ENCODE assay signal across 9 cellular contexts in genomic region chr3:66989860-66990696, GRCh38. TPM values are rescaled to one million over a fixed set of nuclear protein-coding genes. Genes with fewer than 3 reads are reported as not detected.
A peak's percentile ranks its signal among the peaks of the same experiment; 100 is the strongest.
DNase-seq lines count a peak whose midpoint lies in the region; ATAC-seq and TF ChIP-seq lines count a peak whose summit lies in the region.
"Had no signal": no experiment of that assay in that cellular context is flagged by ENCODE, and none has a peak within 500 bp of the region (broad histone marks: within the 10 kb centered on the region; RNA-seq: fewer than 3 reads in every experiment).

No MANE protein-coding gene starts in this region.

- H3K36me3 Mint-ChIP-seq in activated CD4-positive, alpha-beta T cell treated with anti-CD3 and anti-CD28 coated beads for 36 hours (ENCODE audit: low read depth) = no peaks in the 10 kb centered on the region
- H3K36me3 Mint-ChIP-seq in H9 (ENCODE audit: insufficient read depth in 1 of 3, low read depth in 3 of 3) = no peaks in the 10 kb centered on the region; a peak in 3 of 7 replicates

- H3K9me3 ChIP-seq in H9 (ENCODE audit: control insufficient read depth, low read depth, low read length) (no peaks in the 10 kb centered on the region), heart right ventricle (no peaks in the 10 kb centered on the region)
- H3K9me3 ChIP-seq: body of pancreas had no signal

- intact Hi-C loops in activated CD4-positive, alpha-beta T cell treated with anti-CD3 and anti-CD28 coated beads for 36 hours (cut with DNase I, micrococcal nuclease) = no loop called here
- intact Hi-C loops in heart right ventricle (cut with DNase I) = loop anchor here in 3 of 10 donors (1.0 to 5.0 kb wide), 3 partner anchors 47 to 51 kb away; no protein-coding TSS in a partner anchor

- H3K9ac ChIP-seq in H9 (ENCODE audit: extremely low read depth, insufficient read length, low read length) = no peak overlapping the region

- no peaks in the 10 kb centered on the region for H3K79me1 ChIP-seq in H9 (ENCODE audit: insufficient read depth, low read depth, low read length, poor library complexity, severe bottlenecking)

- no peak overlapping the region for H2BK15ac ChIP-seq in H9 (ENCODE audit: low read depth, low read length)

- H3K9me3 Mint-ChIP-seq in activated CD4-positive, alpha-beta T cell treated with anti-CD3 and anti-CD28 coated beads for 36 hours (ENCODE audit: low read depth) = no peaks in the 10 kb centered on the region
- peaks cover 0 to 2% of the 10 kb centered on the region in 2 experiments; a peak in 2 of 5 replicates for H3K9me3 Mint-ChIP-seq in H9

- H2AK5ac ChIP-seq in H9 (ENCODE audit: insufficient read length, low read length) = no peak overlapping the region

- no peaks in the 10 kb centered on the region for H3K79me2 ChIP-seq in H9 (ENCODE audit: insufficient read depth, low read length)

- no peaks in the 10 kb centered on the region for H3K23me2 ChIP-seq in H9 (ENCODE audit: insufficient read length, low read depth, low read length, poor library complexity, severe bottlenecking)

- H3K56ac ChIP-seq in H9 (ENCODE audit: insufficient read length, low read depth, low read length) = no peak overlapping the region

- peaks cover 5% of the 10 kb centered on the region; the same call in 1 of the 2 replicates for H3K4me1 ChIP-seq in H9 (ENCODE audit: insufficient read depth, low read length)
- no peaks in the 10 kb centered on the region for H3K4me1 ChIP-seq in heart right ventricle
- H3K4me1 ChIP-seq: body of pancreas had no signal

- H4K20me1 ChIP-seq in H9 (ENCODE audit: control insufficient read depth, insufficient read depth, insufficient read length) = no peaks in the 10 kb centered on the region

- no peak overlapping the region for H3K4me2 ChIP-seq in H9 (ENCODE audit: insufficient read depth, insufficient read length, low read length)

- H3K4me3 ChIP-seq in heart right ventricle = peak overlapping the region in 1 of 10 donors; percentile 22
- H3K4me3 ChIP-seq: body of pancreas had no signal

- H4K5ac ChIP-seq in H9 (ENCODE audit: insufficient read length, low read depth, low read length) = no peak overlapping the region

- no peak overlapping the region for H2BK120ac ChIP-seq in H9 (ENCODE audit: low read depth, low read length, poor library complexity, severe bottlenecking)

- H3K4me3 Mint-ChIP-seq in activated CD4-positive, alpha-beta T cell treated with anti-CD3 and anti-CD28 coated beads for 36 hours = no peak overlapping the region
- peak overlapping the region in 1 of 2 experiments; percentile 60; a peak in 2 of 5 replicates for H3K4me3 Mint-ChIP-seq in H9

- H4K8ac ChIP-seq in H9 (replicated peaks; ENCODE audit: insufficient read length, low read depth, low read length) = no peak overlapping the region

- H3K18ac ChIP-seq in H9 (ENCODE audit: insufficient read length, low read depth, low read length) = peak overlapping the region; percentile 65

- ATAC-seq in activated CD4-positive, alpha-beta T cell treated with anti-CD3 and anti-CD28 coated beads for 36 hours = peak; percentile 71
- ATAC-seq in heart right ventricle = peak in 2 of 8 donors; percentile 44 to 48
- ATAC-seq: body of pancreas had no signal

- no peak overlapping the region for H3K14ac ChIP-seq in H9 (ENCODE audit: insufficient read depth, low read length)

- no peak overlapping the region for H3K27ac Mint-ChIP-seq in activated CD4-positive, alpha-beta T cell treated with anti-CD3 and anti-CD28 coated beads for 36 hours
- H3K27ac Mint-ChIP-seq in H9 = peak overlapping the region in 2 of 3 experiments; percentile 96 to 97; a peak in 3 of 7 replicates

- no CpG with 5 or more reads among the region's 7 CpGs for WGBS in H9 (ENCODE audit: extremely low coverage, insufficient read length, low lambda C conversion rate)
- WGBS in heart right ventricle, 2 donors = 81 to 84% methylated on average over 7 of the region's 7 CpGs

- no peaks in the 10 kb centered on the region for H3K36me3 ChIP-seq in heart right ventricle

- TF ChIP-seq CTCF in H9 (conservative IDR thresholded peaks at IDR 0.05) = peak; percentile 68
- peak in 8 of 9 donors; percentile 18 to 55 (median 38) for TF ChIP-seq CTCF in heart right ventricle (IDR thresholded peaks at IDR 0.05)

- H2AFZ ChIP-seq in H9 (ENCODE audit: low read length) = no peak overlapping the region

- POLR2A ChIA-PET in activated CD4-positive, alpha-beta T cell treated with anti-CD3 and anti-CD28 coated beads for 36 hours (lab: Charles Lee) = interaction anchor here (0.6 kb wide), 2 partner anchors 1966 to 1982 kb away, joined by 3 read pairs; no protein-coding TSS in a partner anchor

- H4K91ac ChIP-seq in H9 (ENCODE audit: insufficient read length, low read depth, low read length) = no peak overlapping the region

- DNase-seq in activated CD4-positive, alpha-beta T cell treated with anti-CD3 and anti-CD28 coated beads for 36 hours = peak; percentile 15
- DNase-seq in activated CD4-positive, alpha-beta T cell treated with anti-CD3 and anti-CD28 coated beads, Interleukin-2, amount 50 U/mL, for 4 hours = no peak
- DNase-seq in H9 (no peak), M059J (ENCODE audit: low read depth) (peak; percentile 24), heart right ventricle (no peak), activated gamma-delta T cell (lab: John Stamatoyannopoulos, UW) (no peak), NCI-H187 (lab: John Stamatoyannopoulos, UW) (no peak), SKM-1 (lab: John Stamatoyannopoulos, UW; ENCODE audit: unreplicated experiment) (no peak)

- H3K27ac ChIP-seq in H9 (ENCODE audit: insufficient read length, low read depth, low read length) = peak overlapping the region; percentile 99
- no peak overlapping the region for H3K27ac ChIP-seq in heart right ventricle

- no peak overlapping the region for H2BK5ac ChIP-seq in H9 (ENCODE audit: insufficient read length, low read length)

- H2BK20ac ChIP-seq in H9 (ENCODE audit: low read depth, low read length, poor library complexity, severe bottlenecking) = no peak overlapping the region

- H3K23ac ChIP-seq in H9 (ENCODE audit: insufficient read length, low read depth, low read length) = no peak overlapping the region

- H3K27me3 Mint-ChIP-seq in activated CD4-positive, alpha-beta T cell treated with anti-CD3 and anti-CD28 coated beads for 36 hours = peaks cover 10% of the 10 kb centered on the region
- H3K27me3 Mint-ChIP-seq in H9 (ENCODE audit: low read depth) = no peaks in the 10 kb centered on the region

- H3T11ph ChIP-seq in H9 (ENCODE audit: low read length) = no peak overlapping the region

- no peak overlapping the region for H3K4ac ChIP-seq in H9 (ENCODE audit: low read depth, low read length)

- H2BK12ac ChIP-seq in H9 (ENCODE audit: insufficient read length, low read depth, low read length) = no peak overlapping the region

- H3K27me3 ChIP-seq in H9 (ENCODE audit: insufficient read depth, low read length) (no peaks in the 10 kb centered on the region), heart right ventricle (peaks cover 0 to 25% (median 0%) of the 10 kb centered on the region in 7 donors)
- H3K27me3 ChIP-seq: body of pancreas had no signal

- H3K4me1 Mint-ChIP-seq in activated CD4-positive, alpha-beta T cell treated with anti-CD3 and anti-CD28 coated beads for 36 hours = no peaks in the 10 kb centered on the region
- peaks cover 16 to 19% of the 10 kb centered on the region in 2 experiments for H3K4me1 Mint-ChIP-seq in H9

- CTCF ChIA-PET in activated CD4-positive, alpha-beta T cell treated with anti-CD3 and anti-CD28 coated beads for 36 hours (lab: Charles Lee) = interaction anchor here (1.0 to 2.8 kb wide), 4 partner anchors 15 to 51 kb away, joined by 3 to 22 read pairs (median 10); no protein-coding TSS in a partner anchor

RNA-seq across cellular contexts. Expression of gene KBTBD8, which starts 8.0 kb away (rescaled TPM):
- total RNA-seq in activated CD4-positive, alpha-beta T cell treated with anti-CD3 and anti-CD28 coated beads for 36 hours = 1 to 10 TPM; 8.3 to 9.2 TPM
- total RNA-seq in H9 (2021) (16.7 and 19.4 TPM in 2 replicates), heart right ventricle (10 to 100 TPM in 1 of 10 donors, 1 to 10 TPM in 9; 2.4 to 11.4 (median 6.3) TPM)
- total RNA-seq in M059J (2014; rRNA removed; shearing (Covaris generic)) = 1.0 and 2.9 TPM in 2 replicates
- 1 to 10 TPM; 1.2 to 1.4 TPM for polyA plus RNA-seq in heart right ventricle

Comparison
In these comparisons a context has a peak if more than half of its experiments do, and no peak if none do; other contexts are left out.
1. DNase-seq: peak in activated CD4-positive, alpha-beta T cell treated with anti-CD3 and anti-CD28 coated beads for 36 hours (single experiment) and M059J (single experiment); none in activated CD4-positive, alpha-beta T cell treated with anti-CD3 and anti-CD28 coated beads, Interleukin-2, amount 50 U/mL, for 4 hours (0 of 2), H9 (single experiment), heart right ventricle (0 of 2), activated gamma-delta T cell (single experiment), NCI-H187 (0 of 2) and SKM-1 (single experiment).